ENCODE assay signal across 23 cellular contexts in genomic region chr22:21826204-21826603, GRCh38.
"Had no signal": no experiment of that assay in that cellular context is flagged by ENCODE, and none has a peak within 500 bp of the region (broad histone marks: within the 10 kb centered on the region; RNA-seq: fewer than 3 reads in every experiment).

No MANE protein-coding gene starts in this region.

- H3K27me3 Mint-ChIP-seq: effector memory CD8-positive, alpha-beta T cell; memory B cell; stimulated activated naive B cell treated with anti-CD40 and anti-IgM and Interleukin-4, amounts not matched to agents 10 μg/mL and 1 μg/mL and 100 μg/mL, for 72 hours; stimulated activated naive CD8-positive, alpha-beta T cell treated with anti-CD3 and anti-CD28 coated beads, Interleukin-15, Interleukin-2, amounts not matched to agents 100 ng/mL and 50 ng/mL, for 24 hours had no signal

- H3K27me3 ChIP-seq: gastrocnemius medialis, ovary, sigmoid colon, spleen, tibial nerve, upper lobe of left lung had no signal

- H3K36me3 ChIP-seq: gastrocnemius medialis, ovary, sigmoid colon, spleen, thoracic aorta, tibial nerve, upper lobe of left lung had no signal

- H3K9me3 Mint-ChIP-seq: effector memory CD8-positive, alpha-beta T cell; memory B cell; nephron progenitor cell; stimulated activated naive B cell treated with anti-CD40 and anti-IgM and Interleukin-4, amounts not matched to agents 10 μg/mL and 1 μg/mL and 100 μg/mL, for 72 hours; stimulated activated naive CD8-positive, alpha-beta T cell treated with anti-CD3 and anti-CD28 coated beads, Interleukin-15, Interleukin-2, amounts not matched to agents 100 ng/mL and 50 ng/mL, for 24 hours had no signal

- H3K4me3 ChIP-seq: gastrocnemius medialis, lung, ovary, psoas muscle, sigmoid colon, spleen, thoracic aorta, tibial nerve, upper lobe of left lung had no signal

- H3K27ac Mint-ChIP-seq: memory B cell; nephron progenitor cell; stimulated activated naive B cell treated with anti-CD40 and anti-IgM and Interleukin-4, amounts not matched to agents 10 μg/mL and 1 μg/mL and 100 μg/mL, for 72 hours; stimulated activated naive CD8-positive, alpha-beta T cell treated with anti-CD3 and anti-CD28 coated beads, Interleukin-15, Interleukin-2, amounts not matched to agents 100 ng/mL and 50 ng/mL, for 24 hours had no signal

- H3K4me3 Mint-ChIP-seq: memory B cell; nephron progenitor cell; stimulated activated naive B cell treated with anti-CD40 and anti-IgM and Interleukin-4, amounts not matched to agents 10 μg/mL and 1 μg/mL and 100 μg/mL, for 72 hours; stimulated activated naive CD8-positive, alpha-beta T cell treated with anti-CD3 and anti-CD28 coated beads, Interleukin-15, Interleukin-2, amounts not matched to agents 100 ng/mL and 50 ng/mL, for 24 hours had no signal

- DNase-seq: cortex of kidney; effector memory CD8-positive, alpha-beta T cell; gastrocnemius medialis; head of caudate nucleus; kidney; nephron progenitor cell; occipital lobe; ovary; posterior cingulate gyrus; psoas muscle; right cardiac atrium; sigmoid colon; spleen; stimulated activated CD4-positive, alpha-beta T cell treated with anti-CD3 and anti-CD28 coated beads, Interleukin-15, amount 100 ng/mL, for 24 hours; stimulated activated CD4-positive, alpha-beta T cell treated with anti-CD3 and anti-CD28 coated beads, Interleukin-2, amount 100 ng/mL, for 48 hours; stimulated activated naive B cell treated with anti-CD40 and anti-IgM and Interleukin-4, amounts not matched to agents 10 μg/mL and 1 μg/mL and 100 μg/mL, for 72 hours; upper lobe of left lung had no signal

- ATAC-seq: effector memory CD8-positive, alpha-beta T cell; gastrocnemius medialis; left lobe of liver; psoas muscle; right cardiac atrium; stimulated activated naive B cell treated with anti-CD40 and anti-IgM and Interleukin-4, amounts not matched to agents 10 μg/mL and 1 μg/mL and 100 μg/mL, for 72 hours had no signal

- H3K27ac ChIP-seq: gastrocnemius medialis, ovary, psoas muscle, sigmoid colon, spleen, thoracic aorta, tibial nerve, upper lobe of left lung had no signal

- H3K9me3 ChIP-seq: gastrocnemius medialis, ovary, psoas muscle, sigmoid colon, spleen, thoracic aorta, tibial nerve, upper lobe of left lung had no signal
